Comparison of ENCODE assay signal across 8 cellular contexts in genomic region chr2:20225294-20226151, GRCh38. TPM values are rescaled to one million over a fixed set of nuclear protein-coding genes. Genes with fewer than 3 reads are reported as not detected.
DNase-seq lines count a peak whose midpoint lies in the region; ATAC-seq and TF ChIP-seq lines count a peak whose summit lies in the region.

No MANE protein-coding gene starts in this region.

- H3K27ac Mint-ChIP-seq in activated naive CD8-positive, alpha-beta T cell treated with anti-CD3 and anti-CD28 coated beads, Interleukin-2, amount 50 U/mL, for 24 hours, result no peak overlapping the region

- no peaks in the 10 kb centered on the region for H3K36me3 Mint-ChIP-seq in activated naive CD8-positive, alpha-beta T cell treated with anti-CD3 and anti-CD28 coated beads, Interleukin-2, amount 50 U/mL, for 24 hours (ENCODE audit: low read depth)

- peak; percentile 88 for DNase-seq in Caki2 (ENCODE audit: low read depth)
- DNase-seq in NCI-H82 (lab: John Stamatoyannopoulos, UW), result peak; percentile 76
- peak; percentile 37 for DNase-seq in activated naive CD8-positive, alpha-beta T cell treated with anti-CD3 and anti-CD28 coated beads, Interleukin-2, amount 50 U/mL, for 24 hours
- DNase-seq in hepatocyte (ENCODE audit: low spot score), result peak; percentile 90
- DNase-seq in retinal pigment epithelial cell (ENCODE audit: low read depth), result no peak
- DNase-seq in NCI-H128 (lab: John Stamatoyannopoulos, UW; ENCODE audit: unreplicated experiment), result no peak

- H3K4me2 ChIP-seq in hepatocyte, result peak overlapping the region; percentile 99

- in situ Hi-C loops in Caki2 (cut with HindIII; ENCODE audit: low pct_unique_long_range_greater_than_20kb, low sequenced_read_pairs), result no loop called here

- H4K20me1 ChIP-seq in hepatocyte (ENCODE audit: insufficient read depth, poor library complexity, severe bottlenecking), result no peaks in the 10 kb centered on the region

- no peaks in the 10 kb centered on the region for H3K9me3 ChIP-seq in hepatocyte (ENCODE audit: low read depth)

- H3K4me1 Mint-ChIP-seq in activated naive CD8-positive, alpha-beta T cell treated with anti-CD3 and anti-CD28 coated beads, Interleukin-2, amount 50 U/mL, for 24 hours, result peaks cover 7% of the 10 kb centered on the region

- H3K27me3 ChIP-seq in hepatocyte, result no peaks in the 10 kb centered on the region

- H2AFZ ChIP-seq in hepatocyte, result peak overlapping the region; percentile 54

- WGBS in hepatocyte (ENCODE audit: low lambda C conversion rate, missing lambda C conversion rate), result 19% methylated on average over 59 of the region's 66 CpGs

- H3K4me3 Mint-ChIP-seq in activated naive CD8-positive, alpha-beta T cell treated with anti-CD3 and anti-CD28 coated beads, Interleukin-2, amount 50 U/mL, for 24 hours, result no peak overlapping the region

- H3K27me3 Mint-ChIP-seq in activated naive CD8-positive, alpha-beta T cell treated with anti-CD3 and anti-CD28 coated beads, Interleukin-2, amount 50 U/mL, for 24 hours, result peaks cover 50% of the 10 kb centered on the region

- no peaks in the 10 kb centered on the region for H3K9me2 ChIP-seq in hepatocyte (replicated peaks; ENCODE audit: insufficient read depth)

- TF ChIP-seq CTCF in hepatocyte (IDR thresholded peaks at IDR 0.05; ENCODE audit: poor library complexity) (peak; percentile 82), retinal pigment epithelial cell (conservative IDR thresholded peaks at IDR 0.05; ENCODE audit: low read depth, low read length) (peak; percentile 66)

- peak overlapping the region; percentile 89 for H3K4me3 ChIP-seq in hepatocyte
- H3K4me3 ChIP-seq in retinal pigment epithelial cell (ENCODE audit: low read length), result peak overlapping the region; percentile 52

- H3K79me2 ChIP-seq in hepatocyte, result peaks cover 32% of the 10 kb centered on the region

- H3K9me3 Mint-ChIP-seq in activated naive CD8-positive, alpha-beta T cell treated with anti-CD3 and anti-CD28 coated beads, Interleukin-2, amount 50 U/mL, for 24 hours, result no peaks in the 10 kb centered on the region

- ATAC-seq in GM19328 (IDR thresholded peaks at IDR 0.05; ENCODE audit: unreplicated experiment) (peak; percentile 57), HG03342 (IDR thresholded peaks at IDR 0.05; ENCODE audit: unreplicated experiment) (peak; percentile 52)
- ATAC-seq in activated naive CD8-positive, alpha-beta T cell treated with anti-CD3 and anti-CD28 coated beads, Interleukin-2, amount 50 U/mL, for 24 hours, result peak; percentile 67

- peak overlapping the region; percentile 97 for H3K27ac ChIP-seq in hepatocyte

- H3K36me3 ChIP-seq in hepatocyte (replicated peaks; ENCODE audit: insufficient read depth, low read depth), result no peaks in the 10 kb centered on the region

- H3K4me1 ChIP-seq in hepatocyte (ENCODE audit: insufficient read depth), result peaks cover 29% of the 10 kb centered on the region

RNA-seq across cellular contexts. Expression of gene SDC1, which starts 0.6 kb away (rescaled TPM):
- total RNA-seq in Caki2 (2014; rRNA removed; shearing (Covaris generic); ENCODE audit: low replicate concordance), result 187 and 188 TPM in 2 replicates
- total RNA-seq in hepatocyte, result 92.3 and 108 TPM in 2 replicates
- polyA plus RNA-seq in hepatocyte, result 84.1 and 107 TPM in 2 replicates

Comparison
In these comparisons a context has a peak if more than half of its experiments do, and no peak if none do; other contexts are left out.
1. DNase-seq: peak in Caki2 (single experiment), NCI-H82 (single experiment), activated naive CD8-positive, alpha-beta T cell treated with anti-CD3 and anti-CD28 coated beads, Interleukin-2, amount 50 U/mL, for 24 hours (single experiment) and hepatocyte (single experiment); none in retinal pigment epithelial cell (single experiment) and NCI-H128 (single experiment).
2. Peak in every context shown above with its lines, with median percentiles within 50 percentile points of each other: ATAC-seq.